In genomic region chr1:167401260-167401873, GRCh38 we compare ENCODE assay signal across 8 cellular contexts.
DNase-seq lines count a peak whose midpoint lies in the region; ATAC-seq lines count a peak whose summit lies in the region.

No MANE protein-coding gene starts in this region.

- H3K27ac ChIP-seq in SJCRH30 (no peak overlapping the region), iPS DF 6.9 (ENCODE audit: low read length) (no peak overlapping the region)

- H3K4me1 Mint-ChIP-seq in activated naive CD8-positive, alpha-beta T cell treated with anti-CD3 and anti-CD28 coated beads, Interleukin-2, amount 10 ng/mL, durations not matched to agents 7 days and 5 days: peaks cover 7% of the 10 kb centered on the region

- no peak overlapping the region for H3K4me3 Mint-ChIP-seq in activated naive CD8-positive, alpha-beta T cell treated with anti-CD3 and anti-CD28 coated beads, Interleukin-2, amount 10 ng/mL, durations not matched to agents 7 days and 5 days

- no peak overlapping the region for H3K27ac Mint-ChIP-seq in activated naive CD8-positive, alpha-beta T cell treated with anti-CD3 and anti-CD28 coated beads, Interleukin-2, amount 10 ng/mL, durations not matched to agents 7 days and 5 days

- no peaks in the 10 kb centered on the region for H3K9me3 Mint-ChIP-seq in activated naive CD8-positive, alpha-beta T cell treated with anti-CD3 and anti-CD28 coated beads, Interleukin-2, amount 10 ng/mL, durations not matched to agents 7 days and 5 days

- peaks cover 16% of the 10 kb centered on the region for H3K36me3 ChIP-seq in SJCRH30
- H3K36me3 ChIP-seq in iPS DF 6.9 (ENCODE audit: control insufficient read depth, insufficient read depth, low read length): no peaks in the 10 kb centered on the region; the same call in 1 of the 2 replicates

- H3K4me1 ChIP-seq in SJCRH30 (no peaks in the 10 kb centered on the region), iPS DF 6.9 (ENCODE audit: control insufficient read depth, insufficient read depth, low read length) (no peaks in the 10 kb centered on the region)

- H3K4me3 ChIP-seq in SJCRH30 (no peak overlapping the region), iPS DF 6.9 (ENCODE audit: low read length) (no peak overlapping the region)

- peak; percentile 61 for ATAC-seq in activated naive CD8-positive, alpha-beta T cell treated with anti-CD3 and anti-CD28 coated beads, Interleukin-2, amount 10 ng/mL, durations not matched to agents 7 days and 5 days (ENCODE audit: low read depth)
- no peak for ATAC-seq in GM19397 (IDR thresholded peaks at IDR 0.05; ENCODE audit: unreplicated experiment)

- H3K27me3 ChIP-seq in SJCRH30: no peaks in the 10 kb centered on the region
- H3K27me3 ChIP-seq in iPS DF 6.9 (ENCODE audit: control insufficient read depth, insufficient read depth, low read length): no peaks in the 10 kb centered on the region

- peaks cover 21% of the 10 kb centered on the region for H3K36me3 Mint-ChIP-seq in activated naive CD8-positive, alpha-beta T cell treated with anti-CD3 and anti-CD28 coated beads, Interleukin-2, amount 10 ng/mL, durations not matched to agents 7 days and 5 days

- H3K9me3 ChIP-seq in SJCRH30 (replicated peaks) (no peaks in the 10 kb centered on the region), iPS DF 6.9 (ENCODE audit: control insufficient read depth, insufficient read depth, low read length) (no peaks in the 10 kb centered on the region)

- no peaks in the 10 kb centered on the region for H3K27me3 Mint-ChIP-seq in activated naive CD8-positive, alpha-beta T cell treated with anti-CD3 and anti-CD28 coated beads, Interleukin-2, amount 10 ng/mL, durations not matched to agents 7 days and 5 days

- DNase-seq in activated gamma-delta T cell treated with Interleukin-2 at 50 U/mL for 16 hours (peak; percentile 55), activated gamma-delta T cell (lab: John Stamatoyannopoulos, UW) (no peak), KBM-7 (peak; percentile 58), SJCRH30 (peak; percentile 45 to 62), iPS DF 6.9 (ENCODE audit: low read depth, low spot score) (peak; percentile 35)
- peak; percentile 41 for DNase-seq in activated naive CD8-positive, alpha-beta T cell treated with anti-CD3 and anti-CD28 coated beads, Interleukin-2, amount 10 ng/mL, durations not matched to agents 7 days and 5 days
- DNase-seq in stimulated activated CD4-positive, alpha-beta T cell treated with anti-CD3 and anti-CD28 coated beads, Interleukin-1b, Interleukin-23, amount 100 ng/mL, for 1 hour (ENCODE audit: low read depth in 2 of 2): peak; percentile 4 to 8

- no CpG with 5 or more reads among the region's 8 CpGs for WGBS in iPS DF 6.9 (ENCODE audit: insufficient coverage, insufficient read length)

- in situ Hi-C loops in KBM-7 (cut with MboI; ENCODE audit: low pct_unique_long_range_greater_than_20kb, low sequenced_read_pairs): no loop called here

- POLR2A ChIA-PET in activated naive CD8-positive, alpha-beta T cell treated with anti-CD3 and anti-CD28 coated beads, Interleukin-2, amount 10 ng/mL, durations not matched to agents 7 days and 5 days (lab: Charles Lee): no interaction called here
